In the genomic region with DNA sequence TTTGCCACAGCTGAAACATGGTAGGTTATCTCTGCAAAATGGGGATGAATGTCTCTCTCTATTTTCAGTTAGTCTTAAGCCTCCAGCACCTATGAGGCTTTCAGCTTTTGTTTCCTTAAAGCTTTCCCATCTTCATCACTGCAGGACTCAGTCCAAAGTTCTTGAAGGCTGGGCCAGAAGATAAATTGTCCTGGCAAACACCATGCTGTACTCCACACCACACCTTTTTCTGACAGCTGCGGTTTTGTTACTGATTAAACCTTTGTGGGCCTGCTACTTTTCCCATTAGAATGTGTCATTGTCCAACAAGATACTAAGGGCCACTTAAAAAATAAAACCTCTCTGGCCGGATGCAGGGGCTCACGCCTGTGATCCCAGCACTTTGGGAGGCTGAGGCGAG, we compare ENCODE assay signal across 28 cellular contexts.
DNase-seq lines count a peak whose midpoint lies in the region; ATAC-seq and TF ChIP-seq lines count a peak whose summit lies in the region.
"Had no signal": no experiment of that assay in that cellular context is flagged by ENCODE, and none has a peak within 500 bp of the region (broad histone marks: within the 10 kb centered on the region; RNA-seq: fewer than 3 reads in every experiment).

No MANE protein-coding gene starts in this region.

- DNase-seq in Right ventricle myocardium superior (no peak), Right ventricle myocardium inferior (ENCODE audit: missing footprints) (no peak), SW480 (ENCODE audit: low spot score) (peak; percentile 73), left kidney (ENCODE audit: low read depth, low spot score) (peak; percentile 5), transverse colon (peak; percentile 65), GOT3 (lab: John Stamatoyannopoulos, UW) (no peak), NK-92 (lab: John Stamatoyannopoulos, UW; ENCODE audit: unreplicated experiment) (no peak)
- no peak for DNase-seq in activated CD8-positive, alpha-beta memory T cell treated with anti-CD3 and anti-CD28 coated beads, Interleukin-2, amount 10 ng/mL, durations not matched to agents 7 days and 5 days
- DNase-seq: activated CD4-positive, alpha-beta T cell treated with anti-CD3 and anti-CD28 coated beads for 48 hours; activated T-cell treated with anti-CD3 and anti-CD28 coated beads for 4 hours; amygdala; CD4-positive, CD25-positive, alpha-beta regulatory T cell; DMS 273 treated with DMSO at 0.1 percent for 48 hours; effector CD8-positive, alpha-beta T cell; left ventricle myocardium inferior; mesendoderm; naive B cell; NCI-H446 treated with DMSO at 0.1 percent for 48 hours; psoas muscle; RPMI8226; T-cell; upper lobe of left lung had no signal

- no peaks in the 10 kb centered on the region for H3K36me3 ChIP-seq in transverse colon
- H3K36me3 ChIP-seq: left ventricle myocardium inferior, neutrophil, upper lobe of left lung had no signal

- in situ Hi-C loops in transverse colon (cut with MboI; ENCODE audit: low pct_ligation_motif_present in 1 of 4, low pct_unique_long_range_greater_than_20kb in 1 of 4, low sequenced_read_pairs in 3 of 4), result no loop called here

- H3K4me1 ChIP-seq in transverse colon, result peaks cover 0 to 24% (median 14%) of the 10 kb centered on the region in 4 donors
- H3K4me1 ChIP-seq: upper lobe of left lung had no signal

- TF ChIP-seq EP300 in transverse colon (IDR thresholded peaks at IDR 0.05; ENCODE audit: low read depth), result no peak

- intact Hi-C loops in Right ventricle myocardium superior (cut with DNase I), result no loop called here
- intact Hi-C loops in Right ventricle myocardium inferior (cut with DNase I), result no loop called here
- intact Hi-C loops in transverse colon (cut with DNase I; ENCODE audit: low total_unique reads), result no loop called here

- WGBS in transverse colon (ENCODE audit: low coverage in 1 of 2), 2 donors, result 25 to 59% methylated on average over 3 to 4 of the region's 4 CpGs

- peaks cover 5% of the 10 kb centered on the region for H3K27me3 Mint-ChIP-seq in activated CD8-positive, alpha-beta memory T cell treated with anti-CD3 and anti-CD28 coated beads, Interleukin-2, amount 10 ng/mL, durations not matched to agents 7 days and 5 days
- H3K27me3 Mint-ChIP-seq: stimulated activated memory B cell treated with anti-CD40 and anti-IgM and Interleukin-4, amounts not matched to agents 10 μg/mL and 1 μg/mL and 100 μg/mL, for 72 hours had no signal

- no peaks in the 10 kb centered on the region for H3K9me3 Mint-ChIP-seq in activated CD8-positive, alpha-beta memory T cell treated with anti-CD3 and anti-CD28 coated beads, Interleukin-2, amount 10 ng/mL, durations not matched to agents 7 days and 5 days (ENCODE audit: low read depth)
- H3K9me3 Mint-ChIP-seq: activated naive CD4-positive, alpha-beta T cell treated with anti-CD3 and anti-CD28 coated beads, Interleukin-2, amount 50 U/mL, for 24 hours; activated T-helper 2 cell treated with anti-CD3 and anti-CD28 coated beads, Interferon-gamma antibody, Interleukin-2, Interleukin-4, amounts not matched to agents 10 μg/mL and 5 μg/mL and 100 μg/mL, durations not matched to agents 14 hours and 24 hours and 36 hours; naive B cell; stimulated activated memory B cell treated with anti-CD40 and anti-IgM and Interleukin-4, amounts not matched to agents 10 μg/mL and 1 μg/mL and 100 μg/mL, for 72 hours; T-cell had no signal

- no peak for TF ChIP-seq CTCF in transverse colon (IDR thresholded peaks at IDR 0.05)

- no peaks in the 10 kb centered on the region for H3K27me3 ChIP-seq in transverse colon
- H3K27me3 ChIP-seq: neutrophil, upper lobe of left lung had no signal

- H3K4me3 ChIP-seq in transverse colon, result no peak overlapping the region
- H3K4me3 ChIP-seq: GM12878, left ventricle myocardium inferior, psoas muscle, upper lobe of left lung had no signal

- no peaks in the 10 kb centered on the region for H3K36me3 Mint-ChIP-seq in activated CD8-positive, alpha-beta memory T cell treated with anti-CD3 and anti-CD28 coated beads, Interleukin-2, amount 10 ng/mL, durations not matched to agents 7 days and 5 days
- H3K36me3 Mint-ChIP-seq: activated naive CD4-positive, alpha-beta T cell treated with anti-CD3 and anti-CD28 coated beads, Interleukin-2, amount 50 U/mL, for 24 hours; CD4-positive, CD25-positive, alpha-beta regulatory T cell; naive B cell; stimulated activated memory B cell treated with anti-CD40 and anti-IgM and Interleukin-4, amounts not matched to agents 10 μg/mL and 1 μg/mL and 100 μg/mL, for 72 hours; T-cell had no signal

- H3K27ac ChIP-seq in transverse colon, result peak overlapping the region; percentile 71 to 81 (median 76)
- H3K27ac ChIP-seq: 22Rv1, left ventricle myocardium inferior, neutrophil, psoas muscle, upper lobe of left lung had no signal

- ATAC-seq in Right ventricle myocardium superior (ENCODE audit: poor library complexity) (peak; percentile 52), Right ventricle myocardium inferior (no peak)
- ATAC-seq in activated CD8-positive, alpha-beta memory T cell treated with anti-CD3 and anti-CD28 coated beads, Interleukin-2, amount 10 ng/mL, durations not matched to agents 7 days and 5 days, result no peak
- ATAC-seq: GM12878; psoas muscle; stimulated activated memory B cell treated with anti-CD40 and anti-IgM and Interleukin-4, amounts not matched to agents 10 μg/mL and 1 μg/mL and 100 μg/mL, for 72 hours; T-cell had no signal

- H3K4me1 Mint-ChIP-seq in activated CD8-positive, alpha-beta memory T cell treated with anti-CD3 and anti-CD28 coated beads, Interleukin-2, amount 10 ng/mL, durations not matched to agents 7 days and 5 days, result no peaks in the 10 kb centered on the region
- H3K4me1 Mint-ChIP-seq: activated naive CD4-positive, alpha-beta T cell treated with anti-CD3 and anti-CD28 coated beads, Interleukin-2, amount 50 U/mL, for 24 hours; CD4-positive, CD25-positive, alpha-beta regulatory T cell; naive B cell; stimulated activated memory B cell treated with anti-CD40 and anti-IgM and Interleukin-4, amounts not matched to agents 10 μg/mL and 1 μg/mL and 100 μg/mL, for 72 hours; T-cell had no signal

- no peak overlapping the region for H3K4me3 Mint-ChIP-seq in activated CD8-positive, alpha-beta memory T cell treated with anti-CD3 and anti-CD28 coated beads, Interleukin-2, amount 10 ng/mL, durations not matched to agents 7 days and 5 days
- H3K4me3 Mint-ChIP-seq: activated naive CD4-positive, alpha-beta T cell treated with anti-CD3 and anti-CD28 coated beads, Interleukin-2, amount 50 U/mL, for 24 hours; CD4-positive, CD25-positive, alpha-beta regulatory T cell; naive B cell; stimulated activated memory B cell treated with anti-CD40 and anti-IgM and Interleukin-4, amounts not matched to agents 10 μg/mL and 1 μg/mL and 100 μg/mL, for 72 hours; T-cell had no signal

- no peaks in the 10 kb centered on the region for H3K9me3 ChIP-seq in transverse colon
- H3K9me3 ChIP-seq: left ventricle myocardium inferior, neutrophil, psoas muscle, upper lobe of left lung had no signal

- H3K27ac Mint-ChIP-seq in activated CD8-positive, alpha-beta memory T cell treated with anti-CD3 and anti-CD28 coated beads, Interleukin-2, amount 10 ng/mL, durations not matched to agents 7 days and 5 days, result no peak overlapping the region
- H3K27ac Mint-ChIP-seq: activated naive CD4-positive, alpha-beta T cell treated with anti-CD3 and anti-CD28 coated beads, Interleukin-2, amount 50 U/mL, for 24 hours; activated T-helper 2 cell treated with anti-CD3 and anti-CD28 coated beads, Interferon-gamma antibody, Interleukin-2, Interleukin-4, amounts not matched to agents 10 μg/mL and 5 μg/mL and 100 μg/mL, durations not matched to agents 14 hours and 24 hours and 36 hours; CD4-positive, CD25-positive, alpha-beta regulatory T cell; naive B cell; stimulated activated memory B cell treated with anti-CD40 and anti-IgM and Interleukin-4, amounts not matched to agents 10 μg/mL and 1 μg/mL and 100 μg/mL, for 72 hours; T-cell had no signal

- CTCF ChIA-PET in activated CD8-positive, alpha-beta memory T cell treated with anti-CD3 and anti-CD28 coated beads, Interleukin-2, amount 10 ng/mL, durations not matched to agents 7 days and 5 days (lab: Charles Lee), result no interaction called here

- TF ChIP-seq POLR2A in transverse colon (IDR thresholded peaks at IDR 0.05), result no peak

Comparison
In these comparisons a context has a peak if more than half of its experiments do, and no peak if none do; other contexts are left out.
1. DNase-seq: peak in SW480 (single experiment), left kidney (single experiment) and transverse colon (single experiment); none in Right ventricle myocardium superior (single experiment), Right ventricle myocardium inferior (single experiment), GOT3 (single experiment), NK-92 (single experiment) and activated CD8-positive, alpha-beta memory T cell treated with anti-CD3 and anti-CD28 coated beads, Interleukin-2, amount 10 ng/mL, durations not matched to agents 7 days and 5 days (single experiment).